In the genomic region with DNA sequence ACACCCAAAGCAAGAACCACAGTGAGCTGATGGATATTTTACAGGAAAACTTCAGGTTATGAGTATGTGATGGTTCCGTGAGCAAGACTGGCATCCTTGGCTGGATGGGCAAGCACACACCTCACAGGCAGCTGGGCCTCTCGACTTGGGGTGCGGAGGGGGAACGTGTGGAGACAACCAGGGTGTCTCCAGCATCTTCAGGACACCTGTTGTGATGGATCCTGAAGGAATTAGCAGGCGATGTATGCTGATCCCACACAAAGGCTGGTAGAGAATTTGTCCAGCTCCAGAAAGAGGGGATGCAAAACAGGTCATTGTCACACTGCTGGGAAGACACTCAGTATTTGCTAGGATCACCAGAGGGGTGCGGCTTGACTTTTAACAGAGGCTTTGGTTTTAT, we compare ENCODE assay signal across 18 cellular contexts. TPM values are rescaled to one million over a fixed set of nuclear protein-coding genes. Genes with fewer than 3 reads are reported as not detected.
DNase-seq lines count a peak whose midpoint lies in the region; ATAC-seq and TF ChIP-seq lines count a peak whose summit lies in the region.
"Had no signal": no experiment of that assay in that cellular context is flagged by ENCODE, and none has a peak within 500 bp of the region (broad histone marks: within the 10 kb centered on the region; RNA-seq: fewer than 3 reads in every experiment).

No MANE protein-coding gene starts in this region.

- peak overlapping the region; percentile 12 for H3K27ac Mint-ChIP-seq in activated T-cell treated with anti-CD3 and anti-CD28 coated beads, Interleukin-2, amount 50 U/mL, for 24 hours
- H3K27ac Mint-ChIP-seq in brain = peak overlapping the region; percentile 88 to 97 (median 95)
- H3K27ac Mint-ChIP-seq in naive B cell = peak overlapping the region in 4 of 6 donors; percentile 29 to 75 (median 52)
- peak overlapping the region; percentile 39 for H3K27ac Mint-ChIP-seq in stimulated activated memory B cell treated with anti-CD40 and anti-IgM and Interleukin-4, amounts not matched to agents 10 μg/mL and 1 μg/mL and 100 μg/mL, for 72 hours

- H3K4me3 Mint-ChIP-seq in activated T-cell treated with anti-CD3 and anti-CD28 coated beads, Interleukin-2, amount 50 U/mL, for 24 hours = no peak overlapping the region
- H3K4me3 Mint-ChIP-seq in brain (no peak overlapping the region), naive B cell (no peak overlapping the region)
- no peak overlapping the region for H3K4me3 Mint-ChIP-seq in stimulated activated memory B cell treated with anti-CD40 and anti-IgM and Interleukin-4, amounts not matched to agents 10 μg/mL and 1 μg/mL and 100 μg/mL, for 72 hours
- H3K4me3 Mint-ChIP-seq: activated naive CD4-positive, alpha-beta T cell treated with anti-CD3 and anti-CD28 coated beads, Interleukin-2, amount 50 U/mL, for 24 hours; IgD-negative memory B cell had no signal

- ATAC-seq in naive B cell (ENCODE audit: low read depth in 2 of 2) = no peak
- ATAC-seq in stimulated activated memory B cell treated with anti-CD40 and anti-IgM and Interleukin-4, amounts not matched to agents 10 μg/mL and 1 μg/mL and 100 μg/mL, for 72 hours = no peak
- ATAC-seq in HG02623 (IDR thresholded peaks at IDR 0.05; ENCODE audit: unreplicated experiment) = no peak
- ATAC-seq: right lobe of liver had no signal

- TF ChIP-seq CTCF in brain (conservative IDR thresholded peaks at IDR 0.05) = no peak

- H3K9me3 Mint-ChIP-seq in activated T-cell treated with anti-CD3 and anti-CD28 coated beads, Interleukin-2, amount 50 U/mL, for 24 hours = no peaks in the 10 kb centered on the region
- no peaks in the 10 kb centered on the region for H3K9me3 Mint-ChIP-seq in brain
- no peaks in the 10 kb centered on the region for H3K9me3 Mint-ChIP-seq in naive B cell
- no peaks in the 10 kb centered on the region for H3K9me3 Mint-ChIP-seq in stimulated activated memory B cell treated with anti-CD40 and anti-IgM and Interleukin-4, amounts not matched to agents 10 μg/mL and 1 μg/mL and 100 μg/mL, for 72 hours
- H3K9me3 Mint-ChIP-seq: activated naive CD4-positive, alpha-beta T cell treated with anti-CD3 and anti-CD28 coated beads, Interleukin-2, amount 50 U/mL, for 24 hours; IgD-negative memory B cell had no signal

- H3K27me3 Mint-ChIP-seq in activated T-cell treated with anti-CD3 and anti-CD28 coated beads, Interleukin-2, amount 50 U/mL, for 24 hours = no peaks in the 10 kb centered on the region
- no peaks in the 10 kb centered on the region for H3K27me3 Mint-ChIP-seq in brain
- H3K27me3 Mint-ChIP-seq in naive B cell = no peaks in the 10 kb centered on the region
- H3K27me3 Mint-ChIP-seq in stimulated activated memory B cell treated with anti-CD40 and anti-IgM and Interleukin-4, amounts not matched to agents 10 μg/mL and 1 μg/mL and 100 μg/mL, for 72 hours = no peaks in the 10 kb centered on the region
- H3K27me3 Mint-ChIP-seq: activated naive CD4-positive, alpha-beta T cell treated with anti-CD3 and anti-CD28 coated beads, Interleukin-2, amount 50 U/mL, for 24 hours; IgD-negative memory B cell had no signal

- H3K36me3 Mint-ChIP-seq in activated T-cell treated with anti-CD3 and anti-CD28 coated beads, Interleukin-2, amount 50 U/mL, for 24 hours (ENCODE audit: low read depth) = peaks cover 87% of the 10 kb centered on the region
- peaks cover 45% of the 10 kb centered on the region for H3K36me3 Mint-ChIP-seq in brain
- peaks cover 10 to 22% of the 10 kb centered on the region in 2 donors for H3K36me3 Mint-ChIP-seq in naive B cell
- H3K36me3 Mint-ChIP-seq in stimulated activated memory B cell treated with anti-CD40 and anti-IgM and Interleukin-4, amounts not matched to agents 10 μg/mL and 1 μg/mL and 100 μg/mL, for 72 hours = peaks cover 59% of the 10 kb centered on the region

- H3K4me1 Mint-ChIP-seq in activated T-cell treated with anti-CD3 and anti-CD28 coated beads, Interleukin-2, amount 50 U/mL, for 24 hours (ENCODE audit: low read depth) = peaks cover 20% of the 10 kb centered on the region
- H3K4me1 Mint-ChIP-seq in brain (peaks cover 31% of the 10 kb centered on the region), naive B cell (peaks cover 0 to 4% (median 0%) of the 10 kb centered on the region in 3 donors)
- no peaks in the 10 kb centered on the region for H3K4me1 Mint-ChIP-seq in stimulated activated memory B cell treated with anti-CD40 and anti-IgM and Interleukin-4, amounts not matched to agents 10 μg/mL and 1 μg/mL and 100 μg/mL, for 72 hours

- no peak for DNase-seq in activated T-cell treated with anti-CD3 and anti-CD28 coated beads, Interleukin-2, amount 50 U/mL, for 24 hours
- DNase-seq in activated T-cell treated with anti-CD3 and anti-CD28 coated beads, Interleukin-2, amount 50 U/mL, for 48 hours = no peak
- DNase-seq in naive B cell (no peak), COLO829 (ENCODE audit: low spot score) (no peak)
- DNase-seq in activated naive CD4-positive, alpha-beta T cell (lab: John Stamatoyannopoulos, UW) = no peak
- DNase-seq: ACHN; activated T-cell treated with anti-CD3 and anti-CD28 coated beads, Interleukin-2, amount 50 U/mL, for 1 hour; C1 segment of cervical spinal cord; GF-D8; heart left ventricle; MM.1S; NCI-H748 treated with DMSO at 0.1 percent for 48 hours; right lobe of liver had no signal

RNA-seq across cellular contexts. Expression of a gene that starts 42.7 kb away (rescaled TPM):
- polyA plus RNA-seq in brain (ENCODE audit: insufficient read depth, low read depth, low replicate concordance) (39.1 TPM), naive B cell (ENCODE audit: low read depth in 6 of 6) (10 to 100 TPM; 15.4 to 39.3 (median 28.2) TPM)

RNA-seq across cellular contexts. Expression of a gene that starts 50.0 kb away (rescaled TPM):
- polyA plus RNA-seq in brain (ENCODE audit: insufficient read depth, low read depth, low replicate concordance) (220 TPM), naive B cell (ENCODE audit: low read depth in 6 of 6) (10 to 100 TPM; 22.9 to 46.9 (median 39.0) TPM)

Comparison
In these comparisons a context has a peak if more than half of its experiments do, and no peak if none do; other contexts are left out.
1. H3K27ac Mint-ChIP-seq: peak in every context shown above with its lines; median percentile 95 in brain; 52 in naive B cell; 39 in stimulated activated memory B cell treated with anti-CD40 and anti-IgM and Interleukin-4, amounts not matched to agents 10 μg/mL and 1 μg/mL and 100 μg/mL, for 72 hours; 12 in activated T-cell treated with anti-CD3 and anti-CD28 coated beads, Interleukin-2, amount 50 U/mL, for 24 hours.